Comparison of ENCODE assay signal across 1 cellular context in genomic region chr4:38533024-38533556, GRCh38.
TF ChIP-seq lines count a peak whose summit lies in the region.

No MANE protein-coding gene starts in this region.

TF ChIP-seq in GM23338, 12 proteins besides CTCF, POLR2A, EP300 and RAD21 (continued from another document):
- TF ChIP-seq REST (IDR thresholded peaks at IDR 0.05; ENCODE audit: unreplicated experiment) = no peak
TF ChIP-seq in GM23338: peak in this region for 0.
